ENCODE assay signal across 13 cellular contexts in the genomic region with DNA sequence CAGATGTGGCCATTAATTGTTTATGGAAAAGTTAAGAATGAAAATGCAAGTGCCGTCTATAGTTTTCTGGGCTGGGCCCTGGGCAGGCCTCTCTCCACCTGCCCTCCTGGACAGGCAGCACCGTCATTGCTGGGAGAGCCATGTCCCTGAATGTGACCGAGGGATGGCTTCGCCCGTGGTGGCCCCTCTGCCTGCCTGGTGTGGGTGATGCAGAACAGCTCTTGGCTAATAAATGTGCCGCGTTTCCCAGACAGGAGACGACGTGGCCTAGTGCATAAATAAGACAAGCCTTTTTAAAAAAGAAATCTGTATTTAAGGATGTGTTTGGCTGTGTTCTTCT.
"Had no signal": no experiment of that assay in that cellular context is flagged by ENCODE, and none has a peak within 500 bp of the region (broad histone marks: within the 10 kb centered on the region; RNA-seq: fewer than 3 reads in every experiment).

No MANE protein-coding gene starts in this region.

- H3K4me1 ChIP-seq: ascending aorta, breast epithelium, gastrocnemius medialis, sigmoid colon, vagina had no signal

- H3K9me3 Mint-ChIP-seq: T-helper 2 cell treated with Interferon-gamma antibody and Interleukin-4, amounts not matched to agents 5 μg/mL and 100 μg/mL, for 36 hours had no signal

- H3K4me3 ChIP-seq: ascending aorta, breast epithelium, dorsolateral prefrontal cortex, gastrocnemius medialis, heart right ventricle, sigmoid colon, vagina had no signal

- H3K36me3 ChIP-seq: breast epithelium, sigmoid colon, vagina had no signal

- H3K27ac ChIP-seq: ascending aorta, breast epithelium, dorsolateral prefrontal cortex, gastrocnemius medialis, heart right ventricle, sigmoid colon, vagina had no signal

- ATAC-seq: gastrocnemius medialis, heart right ventricle had no signal

- H3K4me3 Mint-ChIP-seq: naive B cell; T-helper 2 cell treated with Interferon-gamma antibody and Interleukin-4, amounts not matched to agents 5 μg/mL and 100 μg/mL, for 36 hours had no signal

- H3K27ac Mint-ChIP-seq: T-helper 2 cell treated with Interferon-gamma antibody and Interleukin-4, amounts not matched to agents 5 μg/mL and 100 μg/mL, for 36 hours had no signal

- DNase-seq: activated CD4-positive, alpha-beta T cell treated with anti-CD3 and anti-CD28 coated beads, Interleukin-2, amount 50 U/mL, for 4 hours; activated T-cell treated with anti-CD3 and anti-CD28 coated beads, Interleukin-2, amount 50 U/mL, for 48 hours; gastrocnemius medialis; mammary epithelial cell; naive B cell; stimulated activated CD4-positive, alpha-beta T cell treated with anti-CD3 and anti-CD28 coated beads, Interleukin-2, amount 100 ng/mL, for 24 hours had no signal

- H3K27me3 ChIP-seq: ascending aorta, breast epithelium, dorsolateral prefrontal cortex, gastrocnemius medialis, heart right ventricle, sigmoid colon, vagina had no signal

- H3K9me3 ChIP-seq: gastrocnemius medialis, sigmoid colon, vagina had no signal

- H3K27me3 Mint-ChIP-seq: naive B cell had no signal
